Comparison of ENCODE assay signal across 1 cellular context in genomic region chr6:89008763-89009374, GRCh38.
TF ChIP-seq lines count a peak whose summit lies in the region.

No MANE protein-coding gene starts in this region.

TF ChIP-seq in K562, 482 proteins besides CTCF, POLR2A, EP300 and RAD21 (continued from another document and continues in another):
- no peak for TF ChIP-seq PRMT5 (CRISPR knock-in tag; IDR thresholded peaks at IDR 0.05)
- TF ChIP-seq ZKSCAN1 (IDR thresholded peaks at IDR 0.05; ENCODE audit: low read depth, low read length), result no peak
- no peak for TF ChIP-seq SRSF7 (optimal IDR thresholded peaks at IDR 0.05; ENCODE audit: low read depth, low read length)
- TF ChIP-seq, protein P1, sequence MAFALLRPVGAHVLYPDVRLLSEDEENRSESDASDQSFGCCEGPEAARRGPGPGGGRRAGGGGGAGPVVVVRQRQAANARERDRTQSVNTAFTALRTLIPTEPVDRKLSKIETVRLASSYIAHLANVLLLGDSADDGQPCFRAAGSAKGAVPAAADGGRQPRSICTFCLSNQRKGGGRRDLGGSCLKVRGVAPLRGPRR (CRISPR knock-in tag; IDR thresholded peaks at IDR 0.05), result no peak
- no peak for TF ChIP-seq CLOCK (CRISPR knock-in tag; IDR thresholded peaks at IDR 0.05; ENCODE audit: borderline replicate concordance)
- no peak for TF ChIP-seq ETV6 (IDR thresholded peaks at IDR 0.05; ENCODE audit: borderline replicate concordance in 1 of 2, low read depth in 2 of 2, low read length in 1 of 2)
- no peak for TF ChIP-seq ETV6 (CRISPR knock-in tag; IDR thresholded peaks at IDR 0.05; ENCODE audit: borderline replicate concordance)
- TF ChIP-seq CBX8 (IDR thresholded peaks at IDR 0.05; ENCODE audit: borderline replicate concordance, extremely low read depth, low read depth, low read length, poor library complexity, severe bottlenecking), result no peak
- TF ChIP-seq, protein P2, sequence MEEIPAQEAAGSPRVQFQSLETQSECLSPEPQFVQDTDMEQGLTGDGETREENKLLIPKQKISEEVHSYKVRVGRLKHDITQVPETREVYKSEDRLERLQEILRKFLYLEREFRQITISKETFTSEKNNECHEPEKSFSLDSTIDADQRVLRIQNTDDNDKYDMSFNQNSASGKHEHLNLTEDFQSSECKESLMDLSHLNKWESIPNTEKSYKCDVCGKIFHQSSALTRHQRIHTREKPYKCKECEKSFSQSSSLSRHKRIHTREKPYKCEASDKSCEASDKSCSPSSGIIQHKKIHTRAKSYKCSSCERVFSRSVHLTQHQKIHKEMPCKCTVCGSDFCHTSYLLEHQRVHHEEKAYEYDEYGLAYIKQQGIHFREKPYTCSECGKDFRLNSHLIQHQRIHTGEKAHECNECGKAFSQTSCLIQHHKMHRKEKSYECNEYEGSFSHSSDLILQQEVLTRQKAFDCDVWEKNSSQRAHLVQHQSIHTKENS (CRISPR knock-in tag; IDR thresholded peaks at IDR 0.05), result no peak
- TF ChIP-seq RUNX1 (IDR thresholded peaks at IDR 0.05; ENCODE audit: low read depth), result no peak
- no peak for TF ChIP-seq CEBPZ (IDR thresholded peaks at IDR 0.05; ENCODE audit: borderline replicate concordance, low read depth, low read length)
- TF ChIP-seq MYNN (IDR thresholded peaks at IDR 0.05), result no peak
- no peak for TF ChIP-seq MYNN (CRISPR knock-in tag; IDR thresholded peaks at IDR 0.05)
- no peak for TF ChIP-seq RBFOX2 (IDR thresholded peaks at IDR 0.05; ENCODE audit: low read depth, low read length)
- TF ChIP-seq KDM5B (IDR thresholded peaks at IDR 0.05; ENCODE audit: insufficient replicate concordance, low read depth, low read length), result no peak
- TF ChIP-seq, protein P3, sequence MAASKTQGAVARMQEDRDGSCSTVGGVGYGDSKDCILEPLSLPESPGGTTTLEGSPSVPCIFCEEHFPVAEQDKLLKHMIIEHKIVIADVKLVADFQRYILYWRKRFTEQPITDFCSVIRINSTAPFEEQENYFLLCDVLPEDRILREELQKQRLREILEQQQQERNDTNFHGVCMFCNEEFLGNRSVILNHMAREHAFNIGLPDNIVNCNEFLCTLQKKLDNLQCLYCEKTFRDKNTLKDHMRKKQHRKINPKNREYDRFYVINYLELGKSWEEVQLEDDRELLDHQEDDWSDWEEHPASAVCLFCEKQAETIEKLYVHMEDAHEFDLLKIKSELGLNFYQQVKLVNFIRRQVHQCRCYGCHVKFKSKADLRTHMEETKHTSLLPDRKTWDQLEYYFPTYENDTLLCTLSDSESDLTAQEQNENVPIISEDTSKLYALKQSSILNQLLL (CRISPR knock-in tag; IDR thresholded peaks at IDR 0.05; ENCODE audit: borderline replicate concordance), result no peak
- TF ChIP-seq NONO (IDR thresholded peaks at IDR 0.05; ENCODE audit: low read depth in 2 of 2, low read length in 1 of 2), result no peak
- TF ChIP-seq CREB1 (IDR thresholded peaks at IDR 0.05), result no peak
- no peak for TF ChIP-seq CREB1 (CRISPR knock-in tag; IDR thresholded peaks at IDR 0.05)
- TF ChIP-seq KLF6 (CRISPR knock-in tag; IDR thresholded peaks at IDR 0.05; ENCODE audit: borderline replicate concordance), result peak; percentile 95
- TF ChIP-seq TAF7 (tag; IDR thresholded peaks at IDR 0.05), result peak; percentile 78
- TF ChIP-seq ZNF175 (CRISPR knock-in tag; IDR thresholded peaks at IDR 0.05; ENCODE audit: low read depth), result peak; percentile 93
- TF ChIP-seq MNT (conservative IDR thresholded peaks at IDR 0.05), result no peak
- TF ChIP-seq, protein P4, sequence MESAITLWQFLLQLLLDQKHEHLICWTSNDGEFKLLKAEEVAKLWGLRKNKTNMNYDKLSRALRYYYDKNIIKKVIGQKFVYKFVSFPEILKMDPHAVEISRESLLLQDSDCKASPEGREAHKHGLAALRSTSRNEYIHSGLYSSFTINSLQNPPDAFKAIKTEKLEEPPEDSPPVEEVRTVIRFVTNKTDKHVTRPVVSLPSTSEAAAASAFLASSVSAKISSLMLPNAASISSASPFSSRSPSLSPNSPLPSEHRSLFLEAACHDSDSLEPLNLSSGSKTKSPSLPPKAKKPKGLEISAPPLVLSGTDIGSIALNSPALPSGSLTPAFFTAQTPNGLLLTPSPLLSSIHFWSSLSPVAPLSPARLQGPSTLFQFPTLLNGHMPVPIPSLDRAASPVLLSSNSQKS (CRISPR knock-in tag; IDR thresholded peaks at IDR 0.05), result 0 out of 2 replicates have a peak, but pooled peaks have one; percentile 11
- TF ChIP-seq GATAD2A (IDR thresholded peaks at IDR 0.05), result no peak
- no peak for TF ChIP-seq ZNF280A (IDR thresholded peaks at IDR 0.05; ENCODE audit: low read depth, partially characterized antibody)
- 0 out of 2 replicates have a peak, but pooled peaks have one; percentile 62 for TF ChIP-seq FOXO4 (CRISPR knock-in tag; IDR thresholded peaks at IDR 0.05)
- no peak for TF ChIP-seq COPS2 (conservative IDR thresholded peaks at IDR 0.05)
- TF ChIP-seq E2F3 (CRISPR knock-in tag; IDR thresholded peaks at IDR 0.05), result peak; percentile 64; the same call in 1 of the 2 replicates
- peak; percentile 91 for TF ChIP-seq BACH1 (tag; IDR thresholded peaks at IDR 0.05)
- TF ChIP-seq, protein P5, sequence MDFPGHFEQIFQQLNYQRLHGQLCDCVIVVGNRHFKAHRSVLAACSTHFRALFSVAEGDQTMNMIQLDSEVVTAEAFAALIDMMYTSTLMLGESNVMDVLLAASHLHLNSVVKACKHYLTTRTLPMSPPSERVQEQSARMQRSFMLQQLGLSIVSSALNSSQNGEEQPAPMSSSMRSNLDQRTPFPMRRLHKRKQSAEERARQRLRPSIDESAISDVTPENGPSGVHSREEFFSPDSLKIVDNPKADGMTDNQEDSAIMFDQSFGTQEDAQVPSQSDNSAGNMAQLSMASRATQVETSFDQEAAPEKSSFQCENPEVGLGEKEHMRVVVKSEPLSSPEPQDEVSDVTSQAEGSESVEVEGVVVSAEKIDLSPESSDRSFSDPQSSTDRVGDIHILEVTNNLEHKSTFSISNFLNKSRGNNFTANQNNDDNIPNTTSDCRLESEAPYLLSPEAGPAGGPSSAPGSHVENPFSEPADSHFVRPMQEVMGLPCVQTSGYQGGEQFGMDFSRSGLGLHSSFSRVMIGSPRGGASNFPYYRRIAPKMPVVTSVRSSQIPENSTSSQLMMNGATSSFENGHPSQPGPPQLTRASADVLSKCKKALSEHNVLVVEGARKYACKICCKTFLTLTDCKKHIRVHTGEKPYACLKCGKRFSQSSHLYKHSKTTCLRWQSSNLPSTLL (IDR thresholded peaks at IDR 0.05), result no peak
- TF ChIP-seq PTRF (tag; IDR thresholded peaks at IDR 0.05), result peak; percentile 90
- no peak for TF ChIP-seq POLR3A (IDR thresholded peaks at IDR 0.05; ENCODE audit: borderline replicate concordance, extremely low read depth, insufficient read depth, insufficient read length)
- TF ChIP-seq ZZZ3 (IDR thresholded peaks at IDR 0.05), result no peak
- no peak for TF ChIP-seq HMBOX1 (IDR thresholded peaks at IDR 0.05)
- no peak for TF ChIP-seq FIP1L1 (IDR thresholded peaks at IDR 0.05; ENCODE audit: low read depth, low read length, poor library complexity, severe bottlenecking)
- no peak for TF ChIP-seq ARHGAP35 (IDR thresholded peaks at IDR 0.05; ENCODE audit: partially characterized antibody)
- TF ChIP-seq XRCC5 (IDR thresholded peaks at IDR 0.05; ENCODE audit: low read depth, low read length), result no peak
- no peak for TF ChIP-seq MTA2 (IDR thresholded peaks at IDR 0.05; ENCODE audit: low read depth)
- no peak for TF ChIP-seq HDGF (IDR thresholded peaks at IDR 0.05)
- TF ChIP-seq TSC22D4 (tag; IDR thresholded peaks at IDR 0.05), result no peak
- TF ChIP-seq GABPA (tag; conservative IDR thresholded peaks at IDR 0.05; ENCODE audit: low read depth), result 0 out of 2 replicates have a peak, but pooled peaks have one; percentile 21
- peak; percentile 78 for TF ChIP-seq ZNF239 (CRISPR knock-in tag; IDR thresholded peaks at IDR 0.05)
- TF ChIP-seq, protein P6, sequence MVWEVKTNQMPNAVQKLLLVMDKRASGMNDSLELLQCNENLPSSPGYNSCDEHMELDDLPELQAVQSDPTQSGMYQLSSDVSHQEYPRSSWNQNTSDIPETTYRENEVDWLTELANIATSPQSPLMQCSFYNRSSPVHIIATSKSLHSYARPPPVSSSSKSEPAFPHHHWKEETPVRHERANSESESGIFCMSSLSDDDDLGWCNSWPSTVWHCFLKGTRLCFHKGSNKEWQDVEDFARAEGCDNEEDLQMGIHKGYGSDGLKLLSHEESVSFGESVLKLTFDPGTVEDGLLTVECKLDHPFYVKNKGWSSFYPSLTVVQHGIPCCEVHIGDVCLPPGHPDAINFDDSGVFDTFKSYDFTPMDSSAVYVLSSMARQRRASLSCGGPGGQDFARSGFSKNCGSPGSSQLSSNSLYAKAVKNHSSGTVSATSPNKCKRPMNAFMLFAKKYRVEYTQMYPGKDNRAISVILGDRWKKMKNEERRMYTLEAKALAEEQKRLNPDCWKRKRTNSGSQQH (CRISPR knock-in tag; IDR thresholded peaks at IDR 0.05), result 0 out of 2 replicates have a peak, but pooled peaks have one; percentile 68
